29 cellular contexts compared by ENCODE assay signal in the genomic region with DNA sequence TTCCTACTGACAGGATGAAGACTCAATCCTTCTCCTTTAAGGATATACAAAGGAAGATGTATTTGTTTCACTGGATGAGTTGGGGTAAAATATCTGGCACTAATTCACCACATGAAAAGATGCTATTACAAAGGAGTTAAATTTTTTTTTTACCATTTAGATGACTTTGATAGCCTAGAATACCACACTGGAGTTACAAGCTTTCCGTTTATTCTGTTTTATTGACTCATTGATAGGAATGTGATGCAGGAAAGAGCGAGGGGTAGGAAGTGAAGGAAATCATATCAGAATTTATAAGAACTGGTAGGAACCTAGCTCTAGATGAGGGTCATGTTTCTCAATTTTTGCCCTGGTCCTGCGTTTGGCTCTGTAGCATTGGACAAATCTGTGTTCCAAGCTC.
"Had no signal": no experiment of that assay in that cellular context is flagged by ENCODE, and none has a peak within 500 bp of the region (broad histone marks: within the 10 kb centered on the region; RNA-seq: fewer than 3 reads in every experiment).

No MANE protein-coding gene starts in this region.

- H3K4me3 Mint-ChIP-seq: stimulated activated effector memory CD8-positive, alpha-beta T cell treated with anti-CD3 and anti-CD28 coated beads, Interleukin-12 subunit alpha, Interleukin-12 subunit beta, amount 100 ng/mL, for 72 hours; stimulated activated memory B cell treated with anti-CD40 and anti-IgM and Interleukin-4, amounts not matched to agents 10 μg/mL and 1 μg/mL and 100 μg/mL, for 72 hours; stimulated activated naive B cell treated with anti-CD40 and anti-IgM and Interleukin-4, amounts not matched to agents 10 μg/mL and 1 μg/mL and 100 μg/mL, for 72 hours; stimulated activated naive CD8-positive, alpha-beta T cell treated with anti-CD3 and anti-CD28 coated beads, Interleukin-15, amount 100 ng/mL, for 72 hours; stimulated activated naive CD8-positive, alpha-beta T cell treated with anti-CD3 and anti-CD28 coated beads, Interleukin-15, Interleukin-2, amounts not matched to agents 100 ng/mL and 50 ng/mL, for 24 hours; type B pancreatic cell had no signal

- H3K9me3 Mint-ChIP-seq: stimulated activated memory B cell treated with anti-CD40 and anti-IgM and Interleukin-4, amounts not matched to agents 10 μg/mL and 1 μg/mL and 100 μg/mL, for 72 hours; stimulated activated naive CD8-positive, alpha-beta T cell treated with anti-CD3 and anti-CD28 coated beads, Interleukin-15, amount 100 ng/mL, for 72 hours; stimulated activated naive CD8-positive, alpha-beta T cell treated with anti-CD3 and anti-CD28 coated beads, Interleukin-15, Interleukin-2, amounts not matched to agents 100 ng/mL and 50 ng/mL, for 24 hours; type B pancreatic cell had no signal

- H3K27ac Mint-ChIP-seq: stimulated activated effector memory CD8-positive, alpha-beta T cell treated with anti-CD3 and anti-CD28 coated beads, Interleukin-12 subunit alpha, Interleukin-12 subunit beta, amount 100 ng/mL, for 72 hours; stimulated activated memory B cell treated with anti-CD40 and anti-IgM and Interleukin-4, amounts not matched to agents 10 μg/mL and 1 μg/mL and 100 μg/mL, for 72 hours; stimulated activated naive B cell treated with anti-CD40 and anti-IgM and Interleukin-4, amounts not matched to agents 10 μg/mL and 1 μg/mL and 100 μg/mL, for 72 hours; stimulated activated naive CD8-positive, alpha-beta T cell treated with anti-CD3 and anti-CD28 coated beads, Interleukin-15, amount 100 ng/mL, for 72 hours; stimulated activated naive CD8-positive, alpha-beta T cell treated with anti-CD3 and anti-CD28 coated beads, Interleukin-15, Interleukin-2, amounts not matched to agents 100 ng/mL and 50 ng/mL, for 24 hours; type B pancreatic cell had no signal

- H3K36me3 Mint-ChIP-seq: stimulated activated effector memory CD8-positive, alpha-beta T cell treated with anti-CD3 and anti-CD28 coated beads, Interleukin-12 subunit alpha, Interleukin-12 subunit beta, amount 100 ng/mL, for 72 hours; stimulated activated memory B cell treated with anti-CD40 and anti-IgM and Interleukin-4, amounts not matched to agents 10 μg/mL and 1 μg/mL and 100 μg/mL, for 72 hours; stimulated activated naive B cell treated with anti-CD40 and anti-IgM and Interleukin-4, amounts not matched to agents 10 μg/mL and 1 μg/mL and 100 μg/mL, for 72 hours; type B pancreatic cell had no signal

- H3K4me1 Mint-ChIP-seq: stimulated activated effector memory CD8-positive, alpha-beta T cell treated with anti-CD3 and anti-CD28 coated beads, Interleukin-12 subunit alpha, Interleukin-12 subunit beta, amount 100 ng/mL, for 72 hours; stimulated activated memory B cell treated with anti-CD40 and anti-IgM and Interleukin-4, amounts not matched to agents 10 μg/mL and 1 μg/mL and 100 μg/mL, for 72 hours; stimulated activated naive B cell treated with anti-CD40 and anti-IgM and Interleukin-4, amounts not matched to agents 10 μg/mL and 1 μg/mL and 100 μg/mL, for 72 hours; stimulated activated naive CD8-positive, alpha-beta T cell treated with anti-CD3 and anti-CD28 coated beads, Interleukin-15, amount 100 ng/mL, for 72 hours had no signal

- ATAC-seq: stimulated activated effector memory CD8-positive, alpha-beta T cell treated with anti-CD3 and anti-CD28 coated beads, Interleukin-12 subunit alpha, Interleukin-12 subunit beta, amount 100 ng/mL, for 72 hours; stimulated activated memory B cell treated with anti-CD40 and anti-IgM and Interleukin-4, amounts not matched to agents 10 μg/mL and 1 μg/mL and 100 μg/mL, for 72 hours; stimulated activated naive B cell treated with anti-CD40 and anti-IgM and Interleukin-4, amounts not matched to agents 10 μg/mL and 1 μg/mL and 100 μg/mL, for 72 hours; stimulated activated naive CD8-positive, alpha-beta T cell treated with anti-CD3 and anti-CD28 coated beads, Interleukin-15, amount 100 ng/mL, for 72 hours; stimulated activated naive CD8-positive, alpha-beta T cell treated with anti-CD3 and anti-CD28 coated beads, Interleukin-15, Interleukin-2, amounts not matched to agents 100 U/mL and 50 U/mL, for 24 hours; upper lobe of right lung had no signal

- DNase-seq: stimulated activated CD4-positive, alpha-beta T cell treated with anti-CD3 and anti-CD28 coated beads, Interleukin-2, amount 100 ng/mL, for 48 hours; stimulated activated CD4-positive, alpha-beta T cell treated with anti-CD3 and anti-CD28 coated beads, Interleukin-4, amount 100 ng/mL, for 1 hour; stimulated activated CD4-positive, alpha-beta T cell treated with anti-CD3 and anti-CD28 coated beads, Interleukin-4, amount 100 ng/mL, for 24 hours; stimulated activated CD4-positive, alpha-beta T cell treated with anti-CD3 and anti-CD28 coated beads, Interleukin-4, amount 100 ng/mL, for 4 hours; stimulated activated CD8-positive, alpha-beta memory T cell treated with anti-CD3 and anti-CD28 coated beads, Interleukin-4, amount 100 ng/mL, for 48 hours; stimulated activated naive B cell treated with anti-CD40 and anti-IgM and Interleukin-4, amounts not matched to agents 10 μg/mL and 1 μg/mL and 100 μg/mL, for 72 hours; stimulated activated naive CD4-positive, alpha-beta T cell; stimulated activated naive CD4-positive, alpha-beta T cell treated with Interleukin-2 at 50 U/mL for 16 hours; stimulated activated naive CD8-positive, alpha-beta T cell treated with anti-CD3 and anti-CD28 coated beads, Interleukin-15, amount 100 ng/mL, for 72 hours; stimulated activated naive CD8-positive, alpha-beta T cell treated with anti-CD3 and anti-CD28 coated beads, Interleukin-15, Interleukin-2, amounts not matched to agents 100 U/mL and 50 U/mL, for 24 hours; stomach; substantia nigra; testis; thyroid gland; tibial artery; transverse colon; trophoblast cell; upper lobe of left lung; upper lobe of right lung; uterus had no signal

- H3K4me1 ChIP-seq: suprapubic skin, testis, thyroid gland, tibial artery, tibial nerve, transverse colon, upper lobe of right lung, uterus, vagina had no signal

- H3K27ac ChIP-seq: stomach, suprapubic skin, testis, thoracic aorta, thyroid gland, tibial artery, tibial nerve, transverse colon, upper lobe of left lung, upper lobe of right lung, uterus, vagina had no signal

- H3K27me3 Mint-ChIP-seq: stimulated activated memory B cell treated with anti-CD40 and anti-IgM and Interleukin-4, amounts not matched to agents 10 μg/mL and 1 μg/mL and 100 μg/mL, for 72 hours; stimulated activated naive B cell treated with anti-CD40 and anti-IgM and Interleukin-4, amounts not matched to agents 10 μg/mL and 1 μg/mL and 100 μg/mL, for 72 hours; stimulated activated naive CD8-positive, alpha-beta T cell treated with anti-CD3 and anti-CD28 coated beads, Interleukin-15, amount 100 ng/mL, for 72 hours; stimulated activated naive CD8-positive, alpha-beta T cell treated with anti-CD3 and anti-CD28 coated beads, Interleukin-15, Interleukin-2, amounts not matched to agents 100 ng/mL and 50 ng/mL, for 24 hours; type B pancreatic cell had no signal

- H3K27me3 ChIP-seq: stomach, suprapubic skin, testis, thyroid gland, tibial artery, tibial nerve, transverse colon, upper lobe of left lung, upper lobe of right lung, uterus, vagina had no signal

- H3K36me3 ChIP-seq: stomach, suprapubic skin, thoracic aorta, thyroid gland, tibial artery, tibial nerve, transverse colon, upper lobe of left lung, upper lobe of right lung, uterus, vagina had no signal

- H3K9me3 ChIP-seq: stomach, suprapubic skin, testis, thoracic aorta, thyroid gland, tibial artery, tibial nerve, transverse colon, upper lobe of left lung, upper lobe of right lung, uterus, vagina had no signal

- FAIRE-seq: urothelium cell line had no signal

- H3K4me3 ChIP-seq: stomach, suprapubic skin, testis, thoracic aorta, thyroid gland, tibial artery, tibial nerve, transverse colon, upper lobe of left lung, upper lobe of right lung, uterus, vagina had no signal
